In genomic region chr11:134267966-134268365, GRCh38 we compare ENCODE assay signal across 25 cellular contexts. TPM values are rescaled to one million over a fixed set of nuclear protein-coding genes. Genes with fewer than 3 reads are reported as not detected.
DNase-seq lines count a peak whose midpoint lies in the region; ATAC-seq, FAIRE-seq and TF ChIP-seq lines count a peak whose summit lies in the region.
"Had no signal": no experiment of that assay in that cellular context is flagged by ENCODE, and none has a peak within 500 bp of the region (broad histone marks: within the 10 kb centered on the region; RNA-seq: fewer than 3 reads in every experiment).

No MANE protein-coding gene starts in this region.

- no peak overlapping the region for H3K23ac ChIP-seq in H1 (ENCODE audit: insufficient read length)

- H3K27me3 Mint-ChIP-seq in neural progenitor cell (ENCODE audit: insufficient read depth, low read depth) = peaks cover 14% of the 10 kb centered on the region
- H3K27me3 Mint-ChIP-seq in CD4-positive, alpha-beta T cell = no peaks in the 10 kb centered on the region

- H3K79me1 ChIP-seq in H1 (ENCODE audit: low read depth, low read length) = peaks cover 3% of the 10 kb centered on the region; the same call in 1 of the 2 replicates

- peak overlapping the region; percentile 9 for H4K5ac ChIP-seq in H1 (ENCODE audit: insufficient read length, low read depth, low read length)

- 0 out of 2 replicates have a peak overlapping the region, but pooled peaks have one; percentile 19 for H3K18ac ChIP-seq in H1 (ENCODE audit: extremely low read depth, low read length)

- H3K9me3 Mint-ChIP-seq in neural progenitor cell = no peaks in the 10 kb centered on the region
- no peaks in the 10 kb centered on the region for H3K9me3 Mint-ChIP-seq in CD4-positive, alpha-beta T cell
- H3K9me3 Mint-ChIP-seq: CD8-positive, alpha-beta T cell; IgD-negative memory B cell had no signal

- POLR2A ChIA-PET in RWPE1 (lab: Yijun Ruan, JAX; ENCODE audit: low non-redundant PET) (no interaction called here), H1 (lab: Charles Lee; ENCODE audit: partially characterized antibody) (interaction anchor here (1.1 to 9.2 kb wide), 3 partner anchors 8 to 21 kb away, joined by 3 to 76 read pairs (median 3); partner anchors contain the start of gene GLB1L3)
- POLR2A ChIA-PET in CD4-positive, alpha-beta T cell (lab: Charles Lee) = no interaction called here

- H3F3A ChIP-seq in neural progenitor cell (ENCODE audit: low read depth) = no peaks in the 10 kb centered on the region

- H3K23me2 ChIP-seq in H1 (ENCODE audit: low read depth, low read length) = no peaks in the 10 kb centered on the region; the same call in 1 of the 2 replicates

- peaks cover 0 to 66% of the 10 kb centered on the region in 2 experiments; a peak in 3 of 4 replicates for H3K79me2 ChIP-seq in H1 (ENCODE audit: control insufficient read depth in 1 of 2, insufficient read depth in 2 of 2, low read length in 2 of 2)
- H3K79me2 ChIP-seq in neural progenitor cell (ENCODE audit: low read depth) = no peaks in the 10 kb centered on the region

- no peak overlapping the region for H3K4ac ChIP-seq in H1 (replicated peaks; ENCODE audit: insufficient read length, low read depth, low read length)

- peaks cover 6% of the 10 kb centered on the region for H3K36me3 Mint-ChIP-seq in neural progenitor cell
- H3K36me3 Mint-ChIP-seq in CD4-positive, alpha-beta T cell (ENCODE audit: low read depth) = peaks cover 11% of the 10 kb centered on the region
- H3K36me3 Mint-ChIP-seq: IgD-negative memory B cell had no signal

- no peak overlapping the region for H3K4me3 Mint-ChIP-seq in neural progenitor cell
- no peak overlapping the region for H3K4me3 Mint-ChIP-seq in CD4-positive, alpha-beta T cell
- H3K4me3 Mint-ChIP-seq: CD8-positive, alpha-beta T cell; IgD-negative memory B cell had no signal

- H3K4me3 ChIP-seq in H1 (ENCODE audit: extremely low read depth in 1 of 4, insufficient read depth in 2 of 4, low read depth in 3 of 4, low read length in 4 of 4) = no peak overlapping the region
- H3K4me3 ChIP-seq in neural progenitor cell = no peak overlapping the region
- H3K4me3 ChIP-seq: BLaER1 treated with 17β-estradiol and CSF1 and Interleukin-3, amounts not matched to agents 10 nM and 100 nM had no signal

- no peak overlapping the region for H2BK15ac ChIP-seq in H1 (ENCODE audit: low read length)

- peaks cover 28% of the 10 kb centered on the region for H3K4me1 Mint-ChIP-seq in neural progenitor cell
- H3K4me1 Mint-ChIP-seq in CD4-positive, alpha-beta T cell (ENCODE audit: low read depth) = peaks cover 36% of the 10 kb centered on the region

- no peak for FAIRE-seq in H1 (lab: Jason Lieb, UNC)
- FAIRE-seq: GM12892, HTR-8/SVneo had no signal

- peaks cover 0 to 11% (median 3%) of the 10 kb centered on the region in 4 experiments; a peak in 4 of 8 replicates for H3K36me3 ChIP-seq in H1 (ENCODE audit: control insufficient read depth in 2 of 4, insufficient read depth in 4 of 4, low read length in 3 of 4)
- no peaks in the 10 kb centered on the region for H3K36me3 ChIP-seq in neural progenitor cell

- no peak overlapping the region for H4K8ac ChIP-seq in H1 (ENCODE audit: extremely low read depth, insufficient read depth, low read length)

- no peaks in the 10 kb centered on the region for H3K9me3 ChIP-seq in H1 (ENCODE audit: insufficient read depth in 2 of 2, low read depth in 1 of 2, low read length in 1 of 2)
- H3K9me3 ChIP-seq in neural progenitor cell (ENCODE audit: low read depth) = no peaks in the 10 kb centered on the region
- H3K9me3 ChIP-seq in CD4-positive, alpha-beta T cell (ENCODE audit: control insufficient read depth, low read length) = no peaks in the 10 kb centered on the region
- H3K9me3 ChIP-seq: BLaER1 treated with 17β-estradiol and CSF1 and Interleukin-3, amounts not matched to agents 10 nM and 100 nM had no signal

- DNase-seq in activated effector memory CD4-positive, alpha-beta T cell treated with anti-CD3 and anti-CD28 coated beads, Interleukin-2, amount 50 U/mL, for 16 hours = peak; percentile 27
- no peak for DNase-seq in activated effector memory CD4-positive, alpha-beta T cell treated with Interleukin-2 at 50 U/mL for 16 hours
- DNase-seq in RWPE1 (ENCODE audit: low spot score) (no peak), H1 (ENCODE audit: low read depth in 1 of 2, low spot score in 2 of 2) (no peak), neural progenitor cell (ENCODE audit: low spot score) (no peak), posterior cingulate gyrus (no peak), NAMALWA (ENCODE audit: low spot score) (no peak)
- DNase-seq in CD4-positive, alpha-beta T cell = no peak
- DNase-seq: CD8-positive, alpha-beta T cell; GOT3; MV-4-11; NCI-H1694; NCI-H2081; NCI-H2171; NCI-H524 treated with DMSO at 0.1 percent for 48 hours; NCI-H82; OCI-M1; SHP77 treated with DMSO at 0.1 percent for 48 hours had no signal

- H2BK120ac ChIP-seq in H1 (replicated peaks; ENCODE audit: low read depth, low read length) = no peak overlapping the region

- intact Hi-C loops in posterior cingulate gyrus (cut with DNase I) = no loop called here
- intact Hi-C loops in CD4-positive, alpha-beta T cell (cut with DNase I, micrococcal nuclease) = no loop called here

- no peak overlapping the region for H2BK20ac ChIP-seq in H1 (ENCODE audit: low read length)

- no peak for TF ChIP-seq RAD21 in H1 (IDR thresholded peaks at IDR 0.05 in 1 of 2, conservative IDR thresholded peaks at IDR 0.05 in 1 of 2; ENCODE audit: low read depth in 2 of 2, low read length in 2 of 2)

- H2BK12ac ChIP-seq in H1 (ENCODE audit: low read depth, low read length) = peak overlapping the region; percentile 30; the same call in 1 of the 2 replicates

- no peak overlapping the region for H3K27ac Mint-ChIP-seq in neural progenitor cell
- no peak overlapping the region for H3K27ac Mint-ChIP-seq in CD4-positive, alpha-beta T cell
- H3K27ac Mint-ChIP-seq: CD8-positive, alpha-beta T cell had no signal

- WGBS in H1 (ENCODE audit: extremely low coverage in 1 of 2, insufficient coverage in 1 of 2, insufficient read length in 1 of 2, insufficient replicate concordance in 2 of 2, low coverage in 1 of 2, low lambda C conversion rate in 2 of 2, missing lambda C conversion rate in 1 of 2), 2 experiments = 91% methylated on average over 11 of the region's 11 CpGs; no CpG with 5 or more reads in 1 of the 2 experiments

- no peak for TF ChIP-seq POLR2A in H1 (IDR thresholded peaks at IDR 0.05; ENCODE audit: control extremely low read depth in 1 of 2, low read depth in 2 of 2, low read length in 2 of 2)

- no peak for ATAC-seq in CD4-positive, alpha-beta T cell (ENCODE audit: poor library complexity)
- ATAC-seq: CD8-positive, alpha-beta T cell had no signal

- H3K14ac ChIP-seq in H1 (ENCODE audit: insufficient read length) = no peak overlapping the region

- H4K20me1 ChIP-seq in H1 (replicated peaks in 1 of 2; ENCODE audit: control insufficient read depth in 1 of 2, insufficient read depth in 2 of 2, low read length in 2 of 2) (no peaks in the 10 kb centered on the region), neural progenitor cell (ENCODE audit: low read depth) (peaks cover 2% of the 10 kb centered on the region)

- no peak overlapping the region for H2AFZ ChIP-seq in H1 (ENCODE audit: low read length)
- peak overlapping the region; percentile 45 for H2AFZ ChIP-seq in neural progenitor cell (replicated peaks)

- TF ChIP-seq EP300 in H1 (IDR thresholded peaks at IDR 0.05; ENCODE audit: borderline replicate concordance in 1 of 2, low read depth in 2 of 2, low read length in 2 of 2) = no peak

- H2AK5ac ChIP-seq in H1 (ENCODE audit: low read depth, low read length) = peak overlapping the region; percentile 66; the same call in 1 of the 2 replicates

- H3K4me2 ChIP-seq in H1 (ENCODE audit: insufficient read depth in 1 of 2, low read depth in 2 of 2, low read length in 2 of 2) (no peak overlapping the region), neural progenitor cell (no peak overlapping the region)

- H2BK5ac ChIP-seq in H1 (ENCODE audit: low read depth, low read length) = no peak overlapping the region

- TF ChIP-seq CTCF in RWPE1 (conservative IDR thresholded peaks at IDR 0.05; ENCODE audit: low read depth) (no peak), H1 (IDR thresholded peaks at IDR 0.05; ENCODE audit: control extremely low read depth in 1 of 3, insufficient read depth in 1 of 3, low read depth in 1 of 3, low read length in 3 of 3) (no peak), neural progenitor cell (IDR thresholded peaks at IDR 0.05) (no peak)
- no peak for TF ChIP-seq CTCF in CD4-positive, alpha-beta T cell (IDR thresholded peaks at IDR 0.05)

- H3K27ac ChIP-seq in RWPE1 = peak overlapping the region; percentile 67; the same call in 1 of the 2 replicates
- H3K27ac ChIP-seq in H1 (ENCODE audit: low read depth, low read length) = no peak overlapping the region
- no peak overlapping the region for H3K27ac ChIP-seq in neural progenitor cell
- H3K27ac ChIP-seq in CD4-positive, alpha-beta T cell (ENCODE audit: low read depth, low read length) = no peak overlapping the region
- H3K27ac ChIP-seq: 22Rv1 had no signal

- H3K56ac ChIP-seq in H1 (replicated peaks; ENCODE audit: insufficient read length, low read depth, low read length) = no peak overlapping the region

- H4K91ac ChIP-seq in H1 (replicated peaks; ENCODE audit: insufficient read length, low read length) = no peak overlapping the region

- CTCF ChIA-PET in RWPE1 (lab: Yijun Ruan, JAX) (interaction anchor here (0.6 kb wide), 1 partner anchor 283 kb away, joined by 3 read pairs; no protein-coding TSS in a partner anchor), H1 (lab: Charles Lee; ENCODE audit: partially characterized antibody) (interaction anchor here (1.0 to 2.3 kb wide), 3 partner anchors 12 to 66 kb away, joined by 3 to 5 read pairs (median 3); no protein-coding TSS in a partner anchor)
- CTCF ChIA-PET in CD4-positive, alpha-beta T cell (lab: Charles Lee) = no interaction called here

- H3K9ac ChIP-seq in H1 (replicated peaks in 1 of 4; ENCODE audit: extremely low read depth in 1 of 4, low read depth in 3 of 4, low read length in 3 of 4) (no peak overlapping the region), neural progenitor cell (no peak overlapping the region)

- H3K4me1 ChIP-seq in H1 (replicated peaks in 1 of 4; ENCODE audit: control insufficient read depth in 3 of 4, insufficient read depth in 4 of 4, low read length in 3 of 4) = peaks cover 17 to 36% (median 21%) of the 10 kb centered on the region in 4 experiments
- peaks cover 6% of the 10 kb centered on the region for H3K4me1 ChIP-seq in neural progenitor cell

- H3K27me3 ChIP-seq in H1 (replicated peaks in 1 of 4; ENCODE audit: control insufficient read depth in 3 of 4, extremely low read depth in 1 of 4, insufficient read depth in 3 of 4, low read length in 3 of 4) (no peaks in the 10 kb centered on the region; a peak in 1 of 7 replicates), neural progenitor cell (peaks cover 31% of the 10 kb centered on the region)
- H3K27me3 ChIP-seq in CD4-positive, alpha-beta T cell (ENCODE audit: control insufficient read depth, insufficient read depth, low read length) = no peaks in the 10 kb centered on the region

RNA-seq across cellular contexts. Expression of gene GLB1L3, which starts 8.2 kb away (rescaled TPM):
- 32.6 and 33.2 TPM in 2 replicates for total RNA-seq in H1 (2021; fragmentation: NEBNext Ultra II Directional; extraction: Animal tissue kit (Norgen Biotek cat#: 25700))
- 14.9 and 19.7 TPM in 2 replicates for polyA plus RNA-seq in H1 (2011; rRNA removed)
- polyA plus RNA-seq in H1 (2011; cell fraction: cytosol; rRNA removed) = 16.5 TPM
- polyA plus RNA-seq in H1 (2011; cell fraction: nucleus; rRNA removed) = 58.1 TPM
- polyA plus RNA-seq in H1 (2012, experiment 1 of 2) = 20.7 to 26.8 TPM (median 25.0 TPM) in 4 replicates
- polyA plus RNA-seq in H1 (2012, experiment 2 of 2) = 10.5 TPM
- 19.3 TPM for polyA plus RNA-seq in H1 (2013, experiment 1 of 2)
- 19.8 TPM for polyA plus RNA-seq in H1 (2013, experiment 2 of 2)
- 8.7 and 10.5 TPM in 2 replicates for polyA minus RNA-seq in H1 (2011; rRNA and poly(A)+ RNA removed)
- polyA minus RNA-seq in H1 (2011; cell fraction: cytosol; rRNA and poly(A)+ RNA removed) = 9.7 TPM
- polyA minus RNA-seq in H1 (2011; cell fraction: nucleus; rRNA and poly(A)+ RNA removed) = 19.4 TPM
- 0.09 TPM in 1 of 2 replicates, not detected in the other for total RNA-seq in neural progenitor cell (ENCODE audit: low replicate concordance)
- total RNA-seq in CD4-positive, alpha-beta T cell = 1 to 10 TPM; 1.3 to 1.5 TPM
- total RNA-seq: G401, RPMI7951 had no signal

RNA-seq across cellular contexts. Expression of gene ACAD8, which starts 14.6 kb away (rescaled TPM):
- total RNA-seq in H1 (2021; fragmentation: NEBNext Ultra II Directional; extraction: Animal tissue kit (Norgen Biotek cat#: 25700)) = 48.2 and 52.7 TPM in 2 replicates
- 40.9 and 45.8 TPM in 2 replicates for polyA plus RNA-seq in H1 (2011; rRNA removed)
- 52.6 TPM for polyA plus RNA-seq in H1 (2011; cell fraction: cytosol; rRNA removed)
- 66.6 TPM for polyA plus RNA-seq in H1 (2011; cell fraction: nucleus; rRNA removed)
- 58.4 to 62.2 TPM (median 60.3 TPM) in 4 replicates for polyA plus RNA-seq in H1 (2012, experiment 1 of 2)
- polyA plus RNA-seq in H1 (2012, experiment 2 of 2) = 26.0 TPM
- 30.3 TPM for polyA plus RNA-seq in H1 (2013, experiment 1 of 2)
- polyA plus RNA-seq in H1 (2013, experiment 2 of 2) = 26.5 TPM
- 45.6 and 46.9 TPM in 2 replicates for polyA minus RNA-seq in H1 (2011; rRNA and poly(A)+ RNA removed)
- polyA minus RNA-seq in H1 (2011; cell fraction: cytosol; rRNA and poly(A)+ RNA removed) = 22.9 TPM
- 39.9 TPM for polyA minus RNA-seq in H1 (2011; cell fraction: nucleus; rRNA and poly(A)+ RNA removed)
- 34.5 and 48.4 TPM in 2 replicates for total RNA-seq in neural progenitor cell (ENCODE audit: low replicate concordance)
- 10 to 100 TPM; 15.0 to 16.3 TPM for total RNA-seq in CD4-positive, alpha-beta T cell

RNA-seq across cellular contexts. Expression of gene THYN1, which starts 14.8 kb away (rescaled TPM):
- total RNA-seq in H1 (2021; fragmentation: NEBNext Ultra II Directional; extraction: Animal tissue kit (Norgen Biotek cat#: 25700)) = 95.1 and 95.4 TPM in 2 replicates
- 41.3 and 77.3 TPM in 2 replicates for polyA plus RNA-seq in H1 (2011; rRNA removed)
- 86.4 TPM for polyA plus RNA-seq in H1 (2011; cell fraction: cytosol; rRNA removed)
- polyA plus RNA-seq in H1 (2011; cell fraction: nucleus; rRNA removed) = 44.4 TPM
- 118 to 130 TPM (median 121 TPM) in 4 replicates for polyA plus RNA-seq in H1 (2012, experiment 1 of 2)
- polyA plus RNA-seq in H1 (2012, experiment 2 of 2) = 31.3 TPM
- 96.1 TPM for polyA plus RNA-seq in H1 (2013, experiment 1 of 2)
- polyA plus RNA-seq in H1 (2013, experiment 2 of 2) = 95.8 TPM
- polyA minus RNA-seq in H1 (2011; rRNA and poly(A)+ RNA removed) = 65.1 and 93.1 TPM in 2 replicates
- polyA minus RNA-seq in H1 (2011; cell fraction: cytosol; rRNA and poly(A)+ RNA removed) = 49.0 TPM
- polyA minus RNA-seq in H1 (2011; cell fraction: nucleus; rRNA and poly(A)+ RNA removed) = 36.1 TPM
- 76.0 and 109 TPM in 2 replicates for total RNA-seq in neural progenitor cell (ENCODE audit: low replicate concordance)
- total RNA-seq in CD4-positive, alpha-beta T cell = 10 to 100 TPM; 25.7 to 26.0 TPM

RNA-seq across cellular contexts. Expression of gene VPS26B, which starts 43.5 kb away (rescaled TPM):
- total RNA-seq in H1 (2021; fragmentation: NEBNext Ultra II Directional; extraction: Animal tissue kit (Norgen Biotek cat#: 25700)) = 26.8 and 27.0 TPM in 2 replicates
- polyA plus RNA-seq in H1 (2011; rRNA removed) = 18.3 and 19.6 TPM in 2 replicates
- 21.7 TPM for polyA plus RNA-seq in H1 (2011; cell fraction: cytosol; rRNA removed)
- 23.5 TPM for polyA plus RNA-seq in H1 (2011; cell fraction: nucleus; rRNA removed)
- 19.5 to 21.1 TPM (median 20.1 TPM) in 4 replicates for polyA plus RNA-seq in H1 (2012, experiment 1 of 2)
- polyA plus RNA-seq in H1 (2012, experiment 2 of 2) = 16.3 TPM
- 15.3 TPM for polyA plus RNA-seq in H1 (2013, experiment 1 of 2)
- polyA plus RNA-seq in H1 (2013, experiment 2 of 2) = 14.6 TPM
- 27.9 and 33.4 TPM in 2 replicates for polyA minus RNA-seq in H1 (2011; rRNA and poly(A)+ RNA removed)
- polyA minus RNA-seq in H1 (2011; cell fraction: cytosol; rRNA and poly(A)+ RNA removed) = 17.2 TPM
- polyA minus RNA-seq in H1 (2011; cell fraction: nucleus; rRNA and poly(A)+ RNA removed) = 16.7 TPM
- total RNA-seq in neural progenitor cell (ENCODE audit: low replicate concordance) = 17.6 and 19.5 TPM in 2 replicates
- total RNA-seq in CD4-positive, alpha-beta T cell = 10 to 100 TPM; 41.6 to 42.2 TPM

RNA-seq across cellular contexts. Expression of gene NCAPD3, which starts 44.2 kb away (rescaled TPM):
- total RNA-seq in H1 (2021; fragmentation: NEBNext Ultra II Directional; extraction: Animal tissue kit (Norgen Biotek cat#: 25700)) = 50.3 and 55.2 TPM in 2 replicates
- polyA plus RNA-seq in H1 (2011; rRNA removed) = 26.5 and 27.1 TPM in 2 replicates
- 33.8 TPM for polyA plus RNA-seq in H1 (2011; cell fraction: cytosol; rRNA removed)
- 56.8 TPM for polyA plus RNA-seq in H1 (2011; cell fraction: nucleus; rRNA removed)
- polyA plus RNA-seq in H1 (2012, experiment 1 of 2) = 31.1 to 45.3 TPM (median 36.0 TPM) in 4 replicates
- 4.8 TPM for polyA plus RNA-seq in H1 (2012, experiment 2 of 2)
- polyA plus RNA-seq in H1 (2013, experiment 1 of 2) = 23.8 TPM
- 22.4 TPM for polyA plus RNA-seq in H1 (2013, experiment 2 of 2)
- 76.6 and 83.3 TPM in 2 replicates for polyA minus RNA-seq in H1 (2011; rRNA and poly(A)+ RNA removed)
- 62.4 TPM for polyA minus RNA-seq in H1 (2011; cell fraction: cytosol; rRNA and poly(A)+ RNA removed)
- polyA minus RNA-seq in H1 (2011; cell fraction: nucleus; rRNA and poly(A)+ RNA removed) = 67.9 TPM
- total RNA-seq in neural progenitor cell (ENCODE audit: low replicate concordance) = 41.0 and 45.0 TPM in 2 replicates
- total RNA-seq in CD4-positive, alpha-beta T cell = 10 to 100 TPM; 25.7 to 29.6 TPM

Comparison
In these comparisons a context has a peak if more than half of its experiments do, and no peak if none do; other contexts are left out.
1. RNA of gene GLB1L3, which starts 8.2 kb away (total RNA-seq): 32.6 to 33.2 TPM in H1; 1.3 to 1.5 TPM in CD4-positive, alpha-beta T cell and 0.09 TPM in neural progenitor cell; every median in the first group is over 10 times any median in the second.